8 cellular contexts compared by ENCODE assay signal in the genomic region with DNA sequence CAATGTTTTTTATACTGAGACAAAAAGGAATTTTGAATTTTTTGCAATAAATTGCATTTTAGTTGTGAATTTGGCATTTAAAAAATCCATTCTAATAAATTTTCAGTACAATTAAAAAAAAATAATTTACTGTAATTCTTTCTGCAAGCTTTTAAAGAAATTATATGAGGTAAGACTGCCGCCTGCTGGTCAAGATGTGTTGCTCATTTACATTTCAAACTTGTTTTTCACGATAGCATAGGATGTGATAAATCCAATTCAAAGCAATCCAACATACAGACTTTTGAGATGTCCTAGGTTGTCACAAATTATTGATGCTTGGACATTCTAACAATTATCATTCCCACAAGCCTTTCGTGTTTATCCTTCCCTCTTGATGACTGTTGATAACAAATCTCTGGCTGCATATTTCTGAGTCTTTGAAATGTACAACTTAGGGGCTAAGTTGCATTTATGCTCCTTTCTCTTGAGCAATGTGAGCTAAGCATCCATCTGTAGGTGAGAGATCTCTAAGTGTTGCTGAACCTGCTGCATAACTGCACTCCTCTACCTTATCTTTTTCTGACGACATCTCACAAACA. TPM values are rescaled to one million over a fixed set of nuclear protein-coding genes. Genes with fewer than 3 reads are reported as not detected.
DNase-seq lines count a peak whose midpoint lies in the region; ATAC-seq and TF ChIP-seq lines count a peak whose summit lies in the region.

No MANE protein-coding gene starts in this region.

- POLR2A ChIA-PET in WTC11 (lab: Charles Lee): interaction anchor here (0.6 kb wide), 1 partner anchor 864 kb away, joined by 4 read pairs; no protein-coding TSS in a partner anchor

- H3K27ac ChIP-seq in thoracic aorta: no peak overlapping the region

- in situ Hi-C loops in ACHN (cut with HindIII; ENCODE audit: low pct_ligation_motif_present, low pct_unique_long_range_greater_than_20kb, low sequenced_read_pairs): loop anchor here (25.0 kb wide), 1 partner anchor 236 kb away; no protein-coding TSS in a partner anchor

- no peaks in the 10 kb centered on the region for H3K36me3 ChIP-seq in thoracic aorta

- no peaks in the 10 kb centered on the region for H3K27me3 ChIP-seq in thoracic aorta (replicated peaks; ENCODE audit: insufficient read depth)

- no peak overlapping the region for H3K4me3 ChIP-seq in GM12865 (ENCODE audit: low read depth, low read length)
- no peak overlapping the region for H3K4me3 ChIP-seq in thoracic aorta

- no peak overlapping the region for H3K27ac Mint-ChIP-seq in WTC11

- peaks cover 13% of the 10 kb centered on the region for H3K4me1 Mint-ChIP-seq in WTC11

- TF ChIP-seq CTCF in GM12865 (IDR thresholded peaks at IDR 0.05; ENCODE audit: insufficient read depth, low read depth, low read length, missing control alignments) (peak; percentile 69), WTC11 (IDR thresholded peaks at IDR 0.05) (peak; percentile 73), thoracic aorta (IDR thresholded peaks at IDR 0.05) (peak; percentile 78)

- no peaks in the 10 kb centered on the region for H3K27me3 Mint-ChIP-seq in WTC11 (ENCODE audit: low read depth)

- no peaks in the 10 kb centered on the region for H3K9me3 ChIP-seq in thoracic aorta

- CTCF ChIA-PET in WTC11 (lab: Charles Lee): interaction anchor here (0.6 to 2.0 kb wide), 3 partner anchors 17 to 435 kb away, joined by 3 to 18 read pairs (median 8); a partner anchor contains a TSS

- ATAC-seq in WTC11: 0 out of 2 replicates have a peak, but pooled peaks have one; percentile 22
- no peak for ATAC-seq in thoracic aorta (ENCODE audit: insufficient number of reproducible peaks, low FRiP score, low read depth)
- ATAC-seq in HG02852 (IDR thresholded peaks at IDR 0.05; ENCODE audit: unreplicated experiment): no peak

- peaks cover 7% of the 10 kb centered on the region for H3K9me3 Mint-ChIP-seq in WTC11

- no peak overlapping the region for H3K4me3 Mint-ChIP-seq in WTC11

- peaks cover 10% of the 10 kb centered on the region for H3K36me3 Mint-ChIP-seq in WTC11

- DNase-seq in ACHN (peak; percentile 65), GM12865 (ENCODE audit: low read depth) (peak; percentile 68), NCI-H2029 (lab: John Stamatoyannopoulos, UW) (peak; percentile 12), WTC11 (ENCODE audit: low spot score) (peak; percentile 52), dermis microvascular lymphatic vessel endothelial cell (ENCODE audit: low read depth in 2 of 2) (peak; percentile 72 to 76), midbrain (lab: John Stamatoyannopoulos, UW) (peak; percentile 71), thoracic aorta (ENCODE audit: low spot score) (no peak)

- H3K4me1 ChIP-seq in thoracic aorta (ENCODE audit: control insufficient read depth in 1 of 2, low read depth in 2 of 2): no peaks in the 10 kb centered on the region

TF ChIP-seq in WTC11, 78 proteins besides CTCF, POLR2A, EP300 and RAD21:
- TF ChIP-seq ZNF138 (CRISPR knock-in tag; conservative IDR thresholded peaks at IDR 0.05) (no peak), CREB1 (CRISPR knock-in tag; IDR thresholded peaks at IDR 0.05) (no peak), SP1 (CRISPR knock-in tag; conservative IDR thresholded peaks at IDR 0.05) (no peak), JUN (CRISPR knock-in tag; IDR thresholded peaks at IDR 0.05) (no peak), ESRRA (CRISPR knock-in tag; IDR thresholded peaks at IDR 0.05; ENCODE audit: borderline replicate concordance) (no peak), EMX1 (CRISPR knock-in tag; IDR thresholded peaks at IDR 0.05) (no peak), ETV6 (CRISPR knock-in tag; IDR thresholded peaks at IDR 0.05) (no peak), SOX15 (CRISPR knock-in tag; IDR thresholded peaks at IDR 0.05) (no peak)
- TF ChIP-seq, protein P1, sequence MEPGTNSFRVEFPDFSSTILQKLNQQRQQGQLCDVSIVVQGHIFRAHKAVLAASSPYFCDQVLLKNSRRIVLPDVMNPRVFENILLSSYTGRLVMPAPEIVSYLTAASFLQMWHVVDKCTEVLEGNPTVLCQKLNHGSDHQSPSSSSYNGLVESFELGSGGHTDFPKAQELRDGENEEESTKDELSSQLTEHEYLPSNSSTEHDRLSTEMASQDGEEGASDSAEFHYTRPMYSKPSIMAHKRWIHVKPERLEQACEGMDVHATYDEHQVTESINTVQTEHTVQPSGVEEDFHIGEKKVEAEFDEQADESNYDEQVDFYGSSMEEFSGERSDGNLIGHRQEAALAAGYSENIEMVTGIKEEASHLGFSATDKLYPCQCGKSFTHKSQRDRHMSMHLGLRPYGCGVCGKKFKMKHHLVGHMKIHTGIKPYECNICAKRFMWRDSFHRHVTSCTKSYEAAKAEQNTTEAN (CRISPR knock-in tag; IDR thresholded peaks at IDR 0.05): no peak
- TF ChIP-seq, protein P2, sequence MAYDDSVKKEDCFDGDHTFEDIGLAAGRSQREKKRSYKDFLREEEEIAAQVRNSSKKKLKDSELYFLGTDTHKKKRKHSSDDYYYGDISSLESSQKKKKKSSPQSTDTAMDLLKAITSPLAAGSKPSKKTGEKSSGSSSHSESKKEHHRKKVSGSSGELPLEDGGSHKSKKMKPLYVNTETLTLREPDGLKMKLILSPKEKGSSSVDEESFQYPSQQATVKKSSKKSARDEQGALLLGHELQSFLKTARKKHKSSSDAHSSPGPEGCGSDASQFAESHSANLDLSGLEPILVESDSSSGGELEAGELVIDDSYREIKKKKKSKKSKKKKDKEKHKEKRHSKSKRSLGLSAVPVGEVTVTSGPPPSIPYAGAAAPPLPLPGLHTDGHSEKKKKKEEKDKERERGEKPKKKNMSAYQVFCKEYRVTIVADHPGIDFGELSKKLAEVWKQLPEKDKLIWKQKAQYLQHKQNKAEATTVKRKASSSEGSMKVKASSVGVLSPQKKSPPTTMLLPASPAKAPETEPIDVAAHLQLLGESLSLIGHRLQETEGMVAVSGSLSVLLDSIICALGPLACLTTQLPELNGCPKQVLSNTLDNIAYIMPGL (CRISPR knock-in tag; IDR thresholded peaks at IDR 0.05): no peak
- TF ChIP-seq, protein P3, sequence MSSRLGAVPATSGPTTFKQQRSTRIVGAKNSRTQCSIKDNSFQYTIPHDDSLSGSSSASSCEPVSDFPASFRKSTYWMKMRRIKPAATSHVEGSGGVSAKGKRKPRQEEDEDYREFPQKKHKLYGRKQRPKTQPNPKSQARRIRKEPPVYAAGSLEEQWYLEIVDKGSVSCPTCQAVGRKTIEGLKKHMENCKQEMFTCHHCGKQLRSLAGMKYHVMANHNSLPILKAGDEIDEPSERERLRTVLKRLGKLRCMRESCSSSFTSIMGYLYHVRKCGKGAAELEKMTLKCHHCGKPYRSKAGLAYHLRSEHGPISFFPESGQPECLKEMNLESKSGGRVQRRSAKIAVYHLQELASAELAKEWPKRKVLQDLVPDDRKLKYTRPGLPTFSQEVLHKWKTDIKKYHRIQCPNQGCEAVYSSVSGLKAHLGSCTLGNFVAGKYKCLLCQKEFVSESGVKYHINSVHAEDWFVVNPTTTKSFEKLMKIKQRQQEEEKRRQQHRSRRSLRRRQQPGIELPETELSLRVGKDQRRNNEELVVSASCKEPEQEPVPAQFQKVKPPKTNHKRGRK (CRISPR knock-in tag; IDR thresholded peaks at IDR 0.05; ENCODE audit: borderline replicate concordance): no peak
- TF ChIP-seq, protein P4, sequence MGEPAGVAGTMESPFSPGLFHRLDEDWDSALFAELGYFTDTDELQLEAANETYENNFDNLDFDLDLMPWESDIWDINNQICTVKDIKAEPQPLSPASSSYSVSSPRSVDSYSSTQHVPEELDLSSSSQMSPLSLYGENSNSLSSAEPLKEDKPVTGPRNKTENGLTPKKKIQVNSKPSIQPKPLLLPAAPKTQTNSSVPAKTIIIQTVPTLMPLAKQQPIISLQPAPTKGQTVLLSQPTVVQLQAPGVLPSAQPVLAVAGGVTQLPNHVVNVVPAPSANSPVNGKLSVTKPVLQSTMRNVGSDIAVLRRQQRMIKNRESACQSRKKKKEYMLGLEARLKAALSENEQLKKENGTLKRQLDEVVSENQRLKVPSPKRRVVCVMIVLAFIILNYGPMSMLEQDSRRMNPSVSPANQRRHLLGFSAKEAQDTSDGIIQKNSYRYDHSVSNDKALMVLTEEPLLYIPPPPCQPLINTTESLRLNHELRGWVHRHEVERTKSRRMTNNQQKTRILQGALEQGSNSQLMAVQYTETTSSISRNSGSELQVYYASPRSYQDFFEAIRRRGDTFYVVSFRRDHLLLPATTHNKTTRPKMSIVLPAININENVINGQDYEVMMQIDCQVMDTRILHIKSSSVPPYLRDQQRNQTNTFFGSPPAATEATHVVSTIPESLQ (CRISPR knock-in tag; IDR thresholded peaks at IDR 0.05): no peak
- TF ChIP-seq, protein P5, sequence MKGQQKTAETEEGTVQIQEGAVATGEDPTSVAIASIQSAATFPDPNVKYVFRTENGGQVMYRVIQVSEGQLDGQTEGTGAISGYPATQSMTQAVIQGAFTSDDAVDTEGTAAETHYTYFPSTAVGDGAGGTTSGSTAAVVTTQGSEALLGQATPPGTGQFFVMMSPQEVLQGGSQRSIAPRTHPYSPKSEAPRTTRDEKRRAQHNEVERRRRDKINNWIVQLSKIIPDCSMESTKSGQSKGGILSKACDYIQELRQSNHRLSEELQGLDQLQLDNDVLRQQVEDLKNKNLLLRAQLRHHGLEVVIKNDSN (CRISPR knock-in tag; IDR thresholded peaks at IDR 0.05): no peak

RNA-seq across cellular contexts. Expression of a gene that starts 21.7 kb away (rescaled TPM):
- total RNA-seq in WTC11 (2021) (12.1 to 31.3 TPM (median 16.4 TPM) in 3 replicates), dermis microvascular lymphatic vessel endothelial cell (2.4 and 15.2 TPM in 2 replicates), thoracic aorta (10 to 100 TPM; 11.4 to 15.2 TPM)

RNA-seq across cellular contexts. Expression of a gene that starts 41.9 kb away (rescaled TPM):
- 9.1 to 12.3 TPM (median 10.0 TPM) in 3 replicates for total RNA-seq in WTC11 (2021)
- total RNA-seq in dermis microvascular lymphatic vessel endothelial cell: 0.51 and 1.4 TPM in 2 replicates
- 10 to 100 TPM in 1 of 2 donors, 1 to 10 TPM in 1; 5.6 to 13.5 TPM for total RNA-seq in thoracic aorta
